Comparison of ENCODE assay signal across 22 cellular contexts in the genomic region with DNA sequence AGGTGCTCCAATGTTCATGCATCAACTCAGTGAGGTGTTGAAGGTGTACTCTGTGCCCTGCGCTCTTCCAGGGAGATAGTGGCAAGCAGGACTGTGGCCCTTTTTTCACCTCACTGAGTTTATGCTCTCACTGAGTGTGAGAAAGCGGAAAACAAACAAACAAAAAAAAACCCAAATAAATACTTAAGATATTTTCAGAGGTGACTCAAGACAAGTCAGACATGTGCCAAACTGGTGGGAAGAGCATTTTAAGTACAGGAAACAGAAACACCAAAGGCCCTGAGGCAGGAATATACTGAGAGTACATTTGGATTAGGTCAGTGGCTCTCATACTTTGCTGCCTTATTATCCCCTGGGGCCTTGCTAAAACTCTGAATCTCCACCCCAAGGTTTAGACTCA.
DNase-seq lines count a peak whose midpoint lies in the region; ATAC-seq and TF ChIP-seq lines count a peak whose summit lies in the region.
"Had no signal": no experiment of that assay in that cellular context is flagged by ENCODE, and none has a peak within 500 bp of the region (broad histone marks: within the 10 kb centered on the region; RNA-seq: fewer than 3 reads in every experiment).

No MANE protein-coding gene starts in this region.

- H3K36me3 ChIP-seq in stomach: no peaks in the 10 kb centered on the region
- H3K36me3 ChIP-seq: neural progenitor cell had no signal

- no peaks in the 10 kb centered on the region for H3K27me3 Mint-ChIP-seq in T-helper 17 cell
- H3K27me3 Mint-ChIP-seq: activated naive CD8-positive, alpha-beta T cell treated with anti-CD3 and anti-CD28 coated beads, Interleukin-2, amount 10 ng/mL, durations not matched to agents 7 days and 5 days had no signal

- intact Hi-C loops in stomach (cut with DNase I; ENCODE audit: low total_unique reads) (no loop called here), posterior vena cava (cut with DNase I) (no loop called here)

- 89 to 100% (median 89%) methylated on average over 2 of the region's 2 CpGs for WGBS in stomach, 5 donors

- no peak for TF ChIP-seq POLR2A in stomach (IDR thresholded peaks at IDR 0.05)

- DNase-seq in A172 (ENCODE audit: low spot score): peak; percentile 47
- DNase-seq in GM03348 (ENCODE audit: low spot score): peak; percentile 39
- DNase-seq in RWPE1 (ENCODE audit: low spot score): peak; percentile 36
- peak; percentile 16 for DNase-seq in fibroblast of the aortic adventitia (ENCODE audit: low read depth)
- no peak for DNase-seq in T-helper 17 cell
- no peak for DNase-seq in stomach
- DNase-seq in posterior vena cava (ENCODE audit: low spot score): no peak
- DNase-seq in NCI-H1092 treated with DMSO at 0.1 percent for 48 hours (lab: John Stamatoyannopoulos, UW): no peak
- DNase-seq: activated CD8-positive, alpha-beta T cell treated with anti-CD3 and anti-CD28 coated beads, Interleukin-2, amount 10 ng/mL, durations not matched to agents 7 days and 5 days; activated naive CD8-positive, alpha-beta T cell treated with anti-CD3 and anti-CD28 coated beads, Interleukin-2, amount 10 ng/mL, durations not matched to agents 7 days and 5 days; activated T-cell treated with anti-CD3 and anti-CD28 coated beads, Interleukin-2, amount 50 U/mL, for 48 hours; central memory CD4-positive, alpha-beta T cell; effector memory CD4-positive, alpha-beta T cell; left cardiac atrium; midbrain; NCI-H1048; NCI-H774; retina; stimulated activated naive CD8-positive, alpha-beta T cell treated with anti-CD3 and anti-CD28 coated beads, Interleukin-15, Interleukin-2, amounts not matched to agents 100 U/mL and 50 U/mL, for 24 hours had no signal

- H3K4me3 ChIP-seq in fibroblast of the aortic adventitia (ENCODE audit: low read depth, low read length): no peak overlapping the region
- no peak overlapping the region for H3K4me3 ChIP-seq in stomach
- H3K4me3 ChIP-seq: GM23338, neural progenitor cell had no signal

- CTCF ChIA-PET in RWPE1 (lab: Yijun Ruan, JAX): no interaction called here

- no peaks in the 10 kb centered on the region for H3K9me3 ChIP-seq in T-helper 17 cell (ENCODE audit: control insufficient read depth, low read length, poor library complexity, severe bottlenecking)
- no peaks in the 10 kb centered on the region for H3K9me3 ChIP-seq in stomach

- no peak for ATAC-seq in T-helper 17 cell
- ATAC-seq: activated CD8-positive, alpha-beta T cell treated with anti-CD3 and anti-CD28 coated beads, Interleukin-2, amount 10 ng/mL, durations not matched to agents 7 days and 5 days; GM23338; stimulated activated naive CD8-positive, alpha-beta T cell treated with anti-CD3 and anti-CD28 coated beads, Interleukin-15, Interleukin-2, amounts not matched to agents 100 U/mL and 50 U/mL, for 24 hours had no signal

- H3K27me3 ChIP-seq in stomach: no peaks in the 10 kb centered on the region
- H3K27me3 ChIP-seq: neural progenitor cell had no signal

- no peak overlapping the region for H3K4me3 Mint-ChIP-seq in T-helper 17 cell
- H3K4me3 Mint-ChIP-seq: activated CD8-positive, alpha-beta T cell treated with anti-CD3 and anti-CD28 coated beads, Interleukin-2, amount 10 ng/mL, durations not matched to agents 7 days and 5 days; activated naive CD8-positive, alpha-beta T cell treated with anti-CD3 and anti-CD28 coated beads, Interleukin-2, amount 10 ng/mL, durations not matched to agents 7 days and 5 days; GM23338; neural progenitor cell had no signal

- TF ChIP-seq CTCF in RWPE1 (conservative IDR thresholded peaks at IDR 0.05; ENCODE audit: low read depth) (no peak), fibroblast of the aortic adventitia (IDR thresholded peaks at IDR 0.05; ENCODE audit: insufficient read depth, low read length) (no peak), stomach (IDR thresholded peaks at IDR 0.05) (no peak)

- TF ChIP-seq EP300 in stomach (IDR thresholded peaks at IDR 0.05): no peak

- no peak overlapping the region for H3K27ac Mint-ChIP-seq in T-helper 17 cell
- H3K27ac Mint-ChIP-seq: activated CD8-positive, alpha-beta T cell treated with anti-CD3 and anti-CD28 coated beads, Interleukin-2, amount 10 ng/mL, durations not matched to agents 7 days and 5 days; activated naive CD8-positive, alpha-beta T cell treated with anti-CD3 and anti-CD28 coated beads, Interleukin-2, amount 10 ng/mL, durations not matched to agents 7 days and 5 days; GM23338 had no signal

- POLR2A ChIA-PET in RWPE1 (lab: Yijun Ruan, JAX; ENCODE audit: low non-redundant PET): no interaction called here

- H3K27ac ChIP-seq in RWPE1 (no peak overlapping the region), stomach (no peak overlapping the region)
- H3K27ac ChIP-seq: neural progenitor cell, VCaP had no signal

- H3K4me1 ChIP-seq in stomach: no peaks in the 10 kb centered on the region
- H3K4me1 ChIP-seq: neural progenitor cell had no signal

- no peaks in the 10 kb centered on the region for H3K36me3 Mint-ChIP-seq in T-helper 17 cell (ENCODE audit: low read depth)
- H3K36me3 Mint-ChIP-seq: activated naive CD8-positive, alpha-beta T cell treated with anti-CD3 and anti-CD28 coated beads, Interleukin-2, amount 10 ng/mL, durations not matched to agents 7 days and 5 days; neural progenitor cell had no signal

- H3K4me1 Mint-ChIP-seq in T-helper 17 cell: no peaks in the 10 kb centered on the region
- H3K4me1 Mint-ChIP-seq: activated naive CD8-positive, alpha-beta T cell treated with anti-CD3 and anti-CD28 coated beads, Interleukin-2, amount 10 ng/mL, durations not matched to agents 7 days and 5 days had no signal

Comparison
In these comparisons a context has a peak if more than half of its experiments do, and no peak if none do; other contexts are left out.
1. DNase-seq: peak in A172 (single experiment), GM03348 (single experiment), RWPE1 (single experiment) and fibroblast of the aortic adventitia (single experiment); none in T-helper 17 cell (0 of 3), stomach (single experiment), posterior vena cava (single experiment) and NCI-H1092 treated with DMSO at 0.1 percent for 48 hours (single experiment).